Comparison of ENCODE assay signal across 28 cellular contexts in the genomic region with DNA sequence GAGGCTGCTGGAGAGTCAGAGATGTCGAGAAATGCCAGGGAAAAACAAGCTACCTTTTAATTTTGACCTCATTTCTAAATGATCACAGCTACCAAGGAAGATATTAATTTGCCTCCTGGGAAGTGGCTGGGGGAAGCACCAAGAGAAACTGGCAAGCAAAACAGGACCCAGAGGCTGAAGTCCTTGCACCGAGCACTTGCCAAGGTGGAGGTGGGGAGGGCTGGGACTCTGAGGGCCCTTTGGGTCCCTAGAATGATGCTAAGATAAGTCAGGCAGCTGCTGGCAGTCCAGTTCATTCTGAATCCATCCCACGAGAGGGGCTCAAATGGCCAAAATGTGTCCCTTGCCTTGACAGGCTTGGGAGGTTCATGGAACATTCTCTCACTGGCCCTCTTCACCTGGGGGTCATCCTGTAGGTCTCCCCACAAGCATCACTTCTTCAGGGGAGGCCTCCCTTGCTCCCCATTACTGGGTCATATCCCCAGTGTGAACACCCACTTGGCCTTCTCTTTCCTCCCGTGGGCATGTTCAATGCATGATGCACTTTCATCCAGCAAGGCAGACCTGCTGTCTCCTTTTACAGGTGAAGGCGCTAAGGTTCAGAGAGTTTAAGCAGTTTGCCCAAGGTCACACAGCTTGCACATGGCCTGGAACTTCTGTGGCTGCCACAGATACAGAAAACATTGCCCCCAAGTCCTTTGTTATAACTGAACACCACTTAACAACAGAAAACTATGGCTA. TPM values are rescaled to one million over a fixed set of nuclear protein-coding genes. Genes with fewer than 3 reads are reported as not detected.
DNase-seq lines count a peak whose midpoint lies in the region; ATAC-seq, FAIRE-seq and TF ChIP-seq lines count a peak whose summit lies in the region.
"Had no signal": no experiment of that assay in that cellular context is flagged by ENCODE, and none has a peak within 500 bp of the region (broad histone marks: within the 10 kb centered on the region; RNA-seq: fewer than 3 reads in every experiment).

No MANE protein-coding gene starts in this region.

- H3K36me3 ChIP-seq in H1 (ENCODE audit: control insufficient read depth in 2 of 4, insufficient read depth in 4 of 4, low read length in 3 of 4) (no peaks in the 10 kb centered on the region), testis (ENCODE audit: low read depth, missing control alignments) (no peaks in the 10 kb centered on the region)
- H3K36me3 ChIP-seq: BE2C, HAP-1, spleen had no signal

- H2BK15ac ChIP-seq in H1 (ENCODE audit: low read length) = peak overlapping the region; percentile 93; the same call in 1 of the 2 replicates

- no peaks in the 10 kb centered on the region for H3K79me2 ChIP-seq in H1 (ENCODE audit: control insufficient read depth in 1 of 2, insufficient read depth in 2 of 2, low read length in 2 of 2)

- no peak overlapping the region for H3K27ac ChIP-seq in H1 (ENCODE audit: low read depth, low read length)
- no peak overlapping the region for H3K27ac ChIP-seq in testis
- H3K27ac ChIP-seq: foreskin keratinocyte, spleen had no signal

- CTCF ChIA-PET in H1 (lab: Charles Lee; ENCODE audit: partially characterized antibody) = interaction anchor here (0.7 to 5.6 kb wide), 10 partner anchors 7 to 426 kb away, joined by 3 to 55 read pairs (median 6); no protein-coding TSS in a partner anchor

- H3K9ac ChIP-seq in H1 (replicated peaks in 1 of 4; ENCODE audit: extremely low read depth in 1 of 4, low read depth in 3 of 4, low read length in 3 of 4) = no peak overlapping the region
- H3K9ac ChIP-seq: SK-N-SH had no signal

- H3K9me3 ChIP-seq in H1 (ENCODE audit: insufficient read depth in 2 of 2, low read depth in 1 of 2, low read length in 1 of 2) = no peaks in the 10 kb centered on the region
- no peaks in the 10 kb centered on the region for H3K9me3 ChIP-seq in testis
- H3K9me3 ChIP-seq: BE2C, HAP-1, mucosa of descending colon, SK-N-SH, spleen had no signal

- no peaks in the 10 kb centered on the region for H3K79me1 ChIP-seq in H1 (ENCODE audit: low read depth, low read length)

- peak; percentile 39 for DNase-seq in cardiac septum (ENCODE audit: low spot score)
- no peak for DNase-seq in left cardiac atrium
- no peak for DNase-seq in H1 (ENCODE audit: low read depth in 1 of 2, low spot score in 2 of 2)
- DNase-seq in mesenteric fat pad (ENCODE audit: low spot score) = peak; percentile 35
- peak; percentile 9 for DNase-seq in testis
- DNase-seq in activated CD4-positive, CD25-positive, alpha-beta regulatory T cell treated with anti-CD3 and anti-CD28 coated beads, Interleukin-2, amount 50 U/mL, for 72 hours = no peak
- DNase-seq in AML-193 (lab: John Stamatoyannopoulos, UW) = no peak
- DNase-seq: activated CD4-positive, alpha-beta T cell treated with anti-CD3 and anti-CD28 coated beads, Interleukin-2, amount 10 ng/mL, durations not matched to agents 24 days and 14 days; activated naive CD8-positive, alpha-beta T cell treated with anti-CD3 and anti-CD28 coated beads, Interleukin-2, amount 10 ng/mL, durations not matched to agents 7 days and 5 days; BE2C; cerebellar nuclear complex; effector CD4-positive, alpha-beta T cell; foreskin keratinocyte; IMR-90; mucosa of descending colon; NCI-H2029 treated with DMSO at 0.1 percent for 48 hours; occipital lobe; RPMI8226; SK-N-SH; spleen; stimulated activated CD4-positive, alpha-beta T cell treated with anti-CD3 and anti-CD28 coated beads, Interleukin-4, amount 100 ng/mL, for 1 hour had no signal

- ATAC-seq in left cardiac atrium = no peak
- no peak for ATAC-seq in HG03457 (IDR thresholded peaks at IDR 0.05; ENCODE audit: unreplicated experiment)
- ATAC-seq: activated T-helper 17 cell treated with anti-CD3 and anti-CD28 coated beads, Interleukin-2, amount 50 U/mL, for 72 hours; foreskin keratinocyte; mucosa of descending colon; stimulated activated memory B cell treated with anti-CD40 and anti-IgM and Interleukin-4, amounts not matched to agents 10 μg/mL and 1 μg/mL and 100 μg/mL, for 72 hours had no signal

- no peak for FAIRE-seq in H1 (lab: Jason Lieb, UNC)
- FAIRE-seq: islet of Langerhans had no signal

- H4K8ac ChIP-seq in H1 (ENCODE audit: extremely low read depth, insufficient read depth, low read length) = no peak overlapping the region

- peak overlapping the region; percentile 58 to 85 for H3K4me2 ChIP-seq in H1 (ENCODE audit: insufficient read depth in 1 of 2, low read depth in 2 of 2, low read length in 2 of 2)
- H3K4me2 ChIP-seq: SK-N-SH had no signal

- no peak overlapping the region for H3K56ac ChIP-seq in H1 (replicated peaks; ENCODE audit: insufficient read length, low read depth, low read length)

- H3K4me3 ChIP-seq in H1 (ENCODE audit: extremely low read depth in 1 of 4, insufficient read depth in 2 of 4, low read depth in 3 of 4, low read length in 4 of 4) (peak overlapping the region in 2 of 4 experiments; percentile 27 to 58; a peak in 2 of 8 replicates), testis (no peak overlapping the region)
- H3K4me3 ChIP-seq: HAP-1, mucosa of descending colon, spleen had no signal

- intact Hi-C loops in cardiac septum (cut with DNase I) = loop anchor here (10.0 kb wide), 1 partner anchor 658 kb away; no protein-coding TSS in a partner anchor
- intact Hi-C loops in left cardiac atrium (cut with DNase I) = loop anchor here in 1 of 2 donors (10.0 kb wide), 3 partner anchors 198 to 758 kb away; no protein-coding TSS in a partner anchor
- intact Hi-C loops in testis (cut with DNase I; ENCODE audit: low total_unique reads) = loop anchor here (10.0 kb wide), 1 partner anchor 428 kb away; no protein-coding TSS in a partner anchor

- no peak for TF ChIP-seq EP300 in H1 (IDR thresholded peaks at IDR 0.05; ENCODE audit: borderline replicate concordance in 1 of 2, low read depth in 2 of 2, low read length in 2 of 2)

- peaks cover 0 to 13% (median 5%) of the 10 kb centered on the region in 4 experiments; a peak in 5 of 7 replicates for H3K27me3 ChIP-seq in H1 (replicated peaks in 1 of 4; ENCODE audit: control insufficient read depth in 3 of 4, extremely low read depth in 1 of 4, insufficient read depth in 3 of 4, low read length in 3 of 4)
- H3K27me3 ChIP-seq in testis = no peaks in the 10 kb centered on the region
- H3K27me3 ChIP-seq: BE2C had no signal

- H2BK120ac ChIP-seq in H1 (replicated peaks; ENCODE audit: low read depth, low read length) = peak overlapping the region; percentile 44

- TF ChIP-seq CTCF in H1 (IDR thresholded peaks at IDR 0.05; ENCODE audit: control extremely low read depth in 1 of 3, insufficient read depth in 1 of 3, low read depth in 1 of 3, low read length in 3 of 3) = no peak
- no peak for TF ChIP-seq CTCF in testis (IDR thresholded peaks at IDR 0.05)

- peak overlapping the region; percentile 97; the same call in 1 of the 2 replicates for H2BK12ac ChIP-seq in H1 (ENCODE audit: low read depth, low read length)

- H4K91ac ChIP-seq in H1 (replicated peaks; ENCODE audit: insufficient read length, low read length) = no peak overlapping the region

- peak overlapping the region; percentile 83 for H2AK5ac ChIP-seq in H1 (ENCODE audit: low read depth, low read length)

- H3K4me1 ChIP-seq in H1 (replicated peaks in 1 of 4; ENCODE audit: control insufficient read depth in 3 of 4, insufficient read depth in 4 of 4, low read length in 3 of 4) (peaks cover 4 to 17% (median 8%) of the 10 kb centered on the region in 4 experiments; a peak in 6 of 7 replicates), testis (no peaks in the 10 kb centered on the region)
- H3K4me1 ChIP-seq: foreskin keratinocyte had no signal

- H2BK20ac ChIP-seq in H1 (ENCODE audit: low read length) = peak overlapping the region; percentile 98

- H4K20me1 ChIP-seq in H1 (replicated peaks in 1 of 2; ENCODE audit: control insufficient read depth in 1 of 2, insufficient read depth in 2 of 2, low read length in 2 of 2) = no peaks in the 10 kb centered on the region

- WGBS in H1 (ENCODE audit: extremely low coverage in 1 of 2, insufficient coverage in 1 of 2, insufficient read length in 1 of 2, insufficient replicate concordance in 2 of 2, low coverage in 1 of 2, low lambda C conversion rate in 2 of 2, missing lambda C conversion rate in 1 of 2), 2 experiments = 87% methylated on average over 5 of the region's 5 CpGs; no CpG with 5 or more reads in 1 of the 2 experiments
- 64 to 78% methylated on average over 5 of the region's 5 CpGs for WGBS in testis, 2 donors

- no peak overlapping the region for H4K5ac ChIP-seq in H1 (ENCODE audit: insufficient read length, low read depth, low read length)

- H3K4ac ChIP-seq in H1 (replicated peaks; ENCODE audit: insufficient read length, low read depth, low read length) = peak overlapping the region; percentile 57

- no peak overlapping the region for H3K23ac ChIP-seq in H1 (ENCODE audit: insufficient read length)

- H2BK5ac ChIP-seq in H1 (ENCODE audit: low read depth, low read length) = peak overlapping the region; percentile 68

- TF ChIP-seq RAD21 in H1 (IDR thresholded peaks at IDR 0.05 in 1 of 2, conservative IDR thresholded peaks at IDR 0.05 in 1 of 2; ENCODE audit: low read depth in 2 of 2, low read length in 2 of 2) = no peak

- H2AFZ ChIP-seq in H1 (ENCODE audit: low read length) = no peak overlapping the region

- POLR2A ChIA-PET in H1 (lab: Charles Lee; ENCODE audit: partially characterized antibody) = no interaction called here

- peak overlapping the region; percentile 83 for H3K18ac ChIP-seq in H1 (ENCODE audit: extremely low read depth, low read length)

- no peak overlapping the region for H3K14ac ChIP-seq in H1 (ENCODE audit: insufficient read length)

- TF ChIP-seq POLR2A in H1 (IDR thresholded peaks at IDR 0.05; ENCODE audit: control extremely low read depth in 1 of 2, low read depth in 2 of 2, low read length in 2 of 2) = no peak
- TF ChIP-seq POLR2A in testis (IDR thresholded peaks at IDR 0.05) = no peak

- H3K23me2 ChIP-seq in H1 (ENCODE audit: low read depth, low read length) = peaks cover 2% of the 10 kb centered on the region; the same call in 1 of the 2 replicates

RNA-seq across cellular contexts. Expression of gene BLCAP, which starts 39.1 kb away (rescaled TPM):
- total RNA-seq in cardiac septum = 89.3 TPM
- 10 to 100 TPM; 87.9 to 99.8 TPM for total RNA-seq in left cardiac atrium
- total RNA-seq in H1 (2021; fragmentation: NEBNext Ultra II Directional; extraction: Animal tissue kit (Norgen Biotek cat#: 25700)) = 51.1 and 60.3 TPM in 2 replicates
- polyA plus RNA-seq in H1 (2011; rRNA removed) = 69.2 and 72.2 TPM in 2 replicates
- polyA plus RNA-seq in H1 (2011; cell fraction: cytosol; rRNA removed) = 68.8 TPM
- 57.1 TPM for polyA plus RNA-seq in H1 (2011; cell fraction: nucleus; rRNA removed)
- polyA plus RNA-seq in H1 (2012, experiment 1 of 2) = 39.7 to 48.2 TPM (median 45.8 TPM) in 4 replicates
- polyA plus RNA-seq in H1 (2012, experiment 2 of 2) = 36.4 TPM
- 48.3 TPM for polyA plus RNA-seq in H1 (2013, experiment 1 of 2)
- 52.3 TPM for polyA plus RNA-seq in H1 (2013, experiment 2 of 2)
- polyA minus RNA-seq in H1 (2011; rRNA and poly(A)+ RNA removed) = 48.7 and 61.2 TPM in 2 replicates
- 29.9 TPM for polyA minus RNA-seq in H1 (2011; cell fraction: cytosol; rRNA and poly(A)+ RNA removed)
- polyA minus RNA-seq in H1 (2011; cell fraction: nucleus; rRNA and poly(A)+ RNA removed) = 46.8 TPM
- 148 TPM for total RNA-seq in mesenteric fat pad
- total RNA-seq in testis = 10 to 100 TPM; 80.0 to 83.6 TPM
- 76.9 TPM for polyA plus RNA-seq in testis (ENCODE audit: insufficient read depth, low read depth, low replicate concordance)

RNA-seq across cellular contexts. Expression of gene NNAT, which starts 45.7 kb away (rescaled TPM):
- not detected for total RNA-seq in cardiac septum
- total RNA-seq in left cardiac atrium = 1 to 10 TPM; 2.8 to 4.0 TPM
- total RNA-seq in H1 (2021; fragmentation: NEBNext Ultra II Directional; extraction: Animal tissue kit (Norgen Biotek cat#: 25700)) = 66.8 and 71.5 TPM in 2 replicates
- 175 and 184 TPM in 2 replicates for polyA plus RNA-seq in H1 (2011; rRNA removed)
- 189 TPM for polyA plus RNA-seq in H1 (2011; cell fraction: cytosol; rRNA removed)
- 108 TPM for polyA plus RNA-seq in H1 (2011; cell fraction: nucleus; rRNA removed)
- polyA plus RNA-seq in H1 (2012, experiment 1 of 2) = 95.7 to 129 TPM (median 122 TPM) in 4 replicates
- polyA plus RNA-seq in H1 (2012, experiment 2 of 2) = 151 TPM
- polyA plus RNA-seq in H1 (2013, experiment 1 of 2) = 60.7 TPM
- 75.9 TPM for polyA plus RNA-seq in H1 (2013, experiment 2 of 2)
- polyA minus RNA-seq in H1 (2011; rRNA and poly(A)+ RNA removed) = 52.9 and 63.8 TPM in 2 replicates
- polyA minus RNA-seq in H1 (2011; cell fraction: cytosol; rRNA and poly(A)+ RNA removed) = 35.2 TPM
- polyA minus RNA-seq in H1 (2011; cell fraction: nucleus; rRNA and poly(A)+ RNA removed) = 29.1 TPM
- 27.3 TPM for total RNA-seq in mesenteric fat pad
- total RNA-seq in testis = 1 to 10 TPM; 6.2 to 8.7 TPM
- polyA plus RNA-seq in testis (ENCODE audit: insufficient read depth, low read depth, low replicate concordance) = 6.1 TPM
- total RNA-seq: A673; T-helper 2 cell treated with Interferon-gamma antibody and Interleukin-4, amounts not matched to agents 100 ng/mL and 5 ng/mL, for 36 hours had no signal

Comparison
In these comparisons a context has a peak if more than half of its experiments do, and no peak if none do; other contexts are left out.
1. DNase-seq: peak in cardiac septum (single experiment), mesenteric fat pad (single experiment) and testis (single experiment); none in left cardiac atrium (single experiment), H1 (0 of 2), activated CD4-positive, CD25-positive, alpha-beta regulatory T cell treated with anti-CD3 and anti-CD28 coated beads, Interleukin-2, amount 50 U/mL, for 72 hours (single experiment) and AML-193 (0 of 2).